In the genomic region with DNA sequence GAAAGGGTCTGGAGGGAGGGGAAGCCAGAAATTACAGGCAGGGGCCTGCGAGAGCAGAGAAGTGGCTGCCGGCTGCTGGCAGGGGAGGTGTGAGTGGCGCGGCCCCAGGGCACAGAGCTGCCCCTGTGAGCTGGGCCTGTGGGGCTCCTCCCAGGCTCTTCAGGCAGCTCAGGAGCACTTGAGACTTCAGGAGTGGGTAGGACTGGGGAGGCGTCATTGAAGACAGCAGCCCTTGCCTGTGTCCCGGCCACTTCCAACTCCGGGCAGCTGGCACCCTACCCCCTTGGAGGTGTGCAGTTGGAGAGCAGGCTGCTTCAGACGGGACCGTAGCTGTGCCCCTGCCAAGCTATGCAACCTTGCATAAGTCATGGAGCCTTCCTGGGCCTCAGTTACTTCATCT, we compare ENCODE assay signal across 23 cellular contexts.
"Had no signal": no experiment of that assay in that cellular context is flagged by ENCODE, and none has a peak within 500 bp of the region (broad histone marks: within the 10 kb centered on the region; RNA-seq: fewer than 3 reads in every experiment).

No MANE protein-coding gene starts in this region.

- H3K9me3 ChIP-seq: prostate gland, right atrium auricular region, transverse colon had no signal

- H3K4me1 Mint-ChIP-seq: activated CD8-positive, alpha-beta memory T cell treated with anti-CD3 and anti-CD28 coated beads, Interleukin-2, amount 10 ng/mL, durations not matched to agents 7 days and 5 days; activated naive CD8-positive, alpha-beta T cell treated with anti-CD3 and anti-CD28 coated beads for 36 hours had no signal

- H3K27ac Mint-ChIP-seq: activated B cell treated with CpG ODN at 0.5 μM for 24 hours; activated CD4-positive, alpha-beta memory T cell treated with anti-CD3 and anti-CD28 coated beads for 36 hours; activated CD8-positive, alpha-beta memory T cell treated with anti-CD3 and anti-CD28 coated beads, Interleukin-2, amount 10 ng/mL, durations not matched to agents 7 days and 5 days; activated naive CD8-positive, alpha-beta T cell treated with anti-CD3 and anti-CD28 coated beads for 36 hours; T-helper 2 cell treated with Interferon-gamma antibody and Interleukin-4, amounts not matched to agents 5 μg/mL and 100 μg/mL, for 36 hours had no signal

- ATAC-seq: activated CD8-positive, alpha-beta memory T cell treated with anti-CD3 and anti-CD28 coated beads, Interleukin-2, amount 10 ng/mL, durations not matched to agents 7 days and 5 days; left colon; stimulated activated naive CD8-positive, alpha-beta T cell treated with anti-CD3 and anti-CD28 coated beads, Interleukin-15, Interleukin-2, amounts not matched to agents 100 U/mL and 50 U/mL, for 24 hours had no signal

- H3K79me2 ChIP-seq: hepatocyte had no signal

- H3K27ac ChIP-seq: hepatocyte, prostate gland, right atrium auricular region, skin epidermis, transverse colon had no signal

- DNase-seq: activated B cell treated with CpG ODN at 0.5 μM for 24 hours; activated CD4-positive, alpha-beta memory T cell treated with anti-CD3 and anti-CD28 coated beads for 36 hours; activated CD4-positive, alpha-beta T cell treated with anti-CD3 and anti-CD28 coated beads for 4 hours; activated CD8-positive, alpha-beta memory T cell treated with anti-CD3 and anti-CD28 coated beads, Interleukin-2, amount 10 ng/mL, durations not matched to agents 7 days and 5 days; activated naive CD4-positive, alpha-beta T cell; activated naive CD8-positive, alpha-beta T cell treated with anti-CD3 and anti-CD28 coated beads for 36 hours; amniotic stem cell; caudate nucleus; dorsolateral prefrontal cortex; left colon; mammary epithelial cell; midbrain; stimulated activated naive CD8-positive, alpha-beta T cell treated with anti-CD3 and anti-CD28 coated beads, Interleukin-15, Interleukin-2, amounts not matched to agents 100 U/mL and 50 U/mL, for 24 hours; substantia nigra; transverse colon had no signal

- H3K4me3 Mint-ChIP-seq: activated B cell treated with CpG ODN at 0.5 μM for 24 hours; activated CD4-positive, alpha-beta memory T cell treated with anti-CD3 and anti-CD28 coated beads for 36 hours; activated CD8-positive, alpha-beta memory T cell treated with anti-CD3 and anti-CD28 coated beads, Interleukin-2, amount 10 ng/mL, durations not matched to agents 7 days and 5 days; activated naive CD8-positive, alpha-beta T cell treated with anti-CD3 and anti-CD28 coated beads for 36 hours; neural crest cell; T-helper 2 cell treated with Interferon-gamma antibody and Interleukin-4, amounts not matched to agents 5 μg/mL and 100 μg/mL, for 36 hours had no signal

- H3K4me3 ChIP-seq: dorsolateral prefrontal cortex, hepatocyte, prostate gland, right atrium auricular region, skin epidermis, transverse colon had no signal

- H3K27me3 Mint-ChIP-seq: activated B cell treated with CpG ODN at 0.5 μM for 24 hours; activated CD4-positive, alpha-beta memory T cell treated with anti-CD3 and anti-CD28 coated beads for 36 hours; activated CD8-positive, alpha-beta memory T cell treated with anti-CD3 and anti-CD28 coated beads, Interleukin-2, amount 10 ng/mL, durations not matched to agents 7 days and 5 days; activated naive CD8-positive, alpha-beta T cell treated with anti-CD3 and anti-CD28 coated beads for 36 hours had no signal

- H3K4me1 ChIP-seq: prostate gland had no signal

- H3K36me3 Mint-ChIP-seq: activated CD4-positive, alpha-beta memory T cell treated with anti-CD3 and anti-CD28 coated beads for 36 hours; activated CD8-positive, alpha-beta memory T cell treated with anti-CD3 and anti-CD28 coated beads, Interleukin-2, amount 10 ng/mL, durations not matched to agents 7 days and 5 days; activated naive CD8-positive, alpha-beta T cell treated with anti-CD3 and anti-CD28 coated beads for 36 hours had no signal

- H3K9me3 Mint-ChIP-seq: activated B cell treated with CpG ODN at 0.5 μM for 24 hours; activated CD4-positive, alpha-beta memory T cell treated with anti-CD3 and anti-CD28 coated beads for 36 hours; activated naive CD8-positive, alpha-beta T cell treated with anti-CD3 and anti-CD28 coated beads for 36 hours; neural crest cell; T-helper 2 cell treated with Interferon-gamma antibody and Interleukin-4, amounts not matched to agents 5 μg/mL and 100 μg/mL, for 36 hours had no signal

- H3K27me3 ChIP-seq: dorsolateral prefrontal cortex, hepatocyte, right atrium auricular region, transverse colon had no signal

- FAIRE-seq: islet of Langerhans, TTC549 had no signal

- H2AFZ ChIP-seq: hepatocyte had no signal

- H3K4me2 ChIP-seq: hepatocyte had no signal
